ENCODE assay signal across 8 cellular contexts in the genomic region with DNA sequence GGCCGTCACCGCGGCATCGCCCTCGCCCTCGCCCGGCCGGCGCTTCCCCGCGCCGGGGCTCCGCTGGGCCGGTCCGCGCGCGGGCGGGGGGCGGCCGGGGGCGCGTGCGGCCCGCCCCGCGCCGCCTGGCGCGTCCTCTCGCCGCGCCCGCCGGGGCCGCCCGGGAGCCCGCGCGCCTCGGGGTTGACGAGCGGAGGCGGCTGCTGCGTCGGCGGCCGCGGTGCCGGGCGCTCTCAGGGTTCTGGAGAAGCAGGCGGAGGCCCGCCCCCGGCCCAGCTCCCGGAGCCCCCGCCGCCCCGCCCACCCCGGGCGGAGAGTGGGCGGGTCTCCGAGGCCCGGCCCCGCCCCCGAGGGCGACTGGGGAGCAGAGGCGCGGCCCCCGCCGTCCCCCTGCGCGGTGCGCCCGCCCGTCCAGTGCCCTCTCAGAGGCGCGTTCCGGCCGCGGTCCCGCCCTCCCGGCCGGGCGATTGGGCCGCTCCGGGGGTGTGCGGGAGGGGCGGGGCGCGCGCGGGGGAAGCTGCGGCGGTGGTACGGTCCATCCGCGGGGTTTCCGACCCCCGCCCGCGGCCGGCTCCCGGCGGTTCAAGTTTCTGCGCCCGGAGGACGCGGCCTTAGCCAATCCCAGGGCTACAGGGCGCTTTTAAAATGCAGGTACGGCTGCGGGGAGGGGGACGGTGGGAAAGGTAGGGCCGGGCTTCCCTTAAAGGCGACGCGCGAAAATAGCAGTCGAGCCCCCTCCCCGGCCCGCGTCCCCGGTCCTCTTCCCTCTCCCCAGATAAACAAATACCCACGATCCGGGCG. TPM values are rescaled to one million over a fixed set of nuclear protein-coding genes. Genes with fewer than 3 reads are reported as not detected.
DNase-seq lines count a peak whose midpoint lies in the region; ATAC-seq, FAIRE-seq and TF ChIP-seq lines count a peak whose summit lies in the region.

TSS of gene CCDC85C (minus strand) at position 243 of the 801 bp plus-strand sequence. CDS start 248 bp downstream, outside the sequence.

- no peaks in the 10 kb centered on the region for H3K9me3 ChIP-seq in kidney (ENCODE audit: control insufficient read depth in 1 of 2, low read length in 2 of 2)

- intact Hi-C loops in activated CD4-positive, alpha-beta T cell treated with anti-CD3 and anti-CD28 coated beads for 36 hours (cut with DNase I, micrococcal nuclease), result loop anchor here (1.0 to 5.0 kb wide), 8 partner anchors 80 to 771 kb away; partner anchors contain the start of genes CYP46A1 (in 2 of the 2), CCNK (in 1 of the 2), EML1 (in 1 of the 2) and EVL (in 1 of the 2)
- intact Hi-C loops in kidney (cut with DNase I), result no loop called here

- no peaks in the 10 kb centered on the region for H3K9me3 Mint-ChIP-seq in activated CD4-positive, alpha-beta T cell treated with anti-CD3 and anti-CD28 coated beads for 36 hours (ENCODE audit: low read depth)

- H3K36me3 Mint-ChIP-seq in activated CD4-positive, alpha-beta T cell treated with anti-CD3 and anti-CD28 coated beads for 36 hours (ENCODE audit: low read depth), result no peaks in the 10 kb centered on the region

- peak; percentile 87 for ATAC-seq in GM19023 (IDR thresholded peaks at IDR 0.05; ENCODE audit: unreplicated experiment)
- peak; percentile 81 for ATAC-seq in HG03196 (IDR thresholded peaks at IDR 0.05; ENCODE audit: unreplicated experiment)
- ATAC-seq in activated CD4-positive, alpha-beta T cell treated with anti-CD3 and anti-CD28 coated beads for 36 hours, result peak; percentile 94

- H3K27ac ChIP-seq in kidney (ENCODE audit: low read depth in 2 of 2, low read length in 2 of 2), result peak within 1 kb of the TSS; percentile 74 to 78

- peaks cover 19 to 29% of the 10 kb centered on the region in 2 donors for H3K4me1 ChIP-seq in kidney (ENCODE audit: control insufficient read depth in 1 of 2, insufficient read depth in 1 of 2, low read depth in 1 of 2, low read length in 2 of 2)

- peak within 1 kb of the TSS; percentile 72 for H3K27ac Mint-ChIP-seq in activated CD4-positive, alpha-beta T cell treated with anti-CD3 and anti-CD28 coated beads for 36 hours

- peak within 1 kb of the TSS; percentile 72 for H3K4me3 Mint-ChIP-seq in activated CD4-positive, alpha-beta T cell treated with anti-CD3 and anti-CD28 coated beads for 36 hours

- DNase-seq in AG08395 (ENCODE audit: low spot score) (peak; percentile 99), NCI-H345 treated with DMSO at 0.1 percent for 48 hours (lab: John Stamatoyannopoulos, UW; ENCODE audit: unreplicated experiment) (peak; percentile 99), choroid plexus epithelial cell (ENCODE audit: low read depth) (peak; percentile 96), kidney (peak; percentile 99)
- peak; percentile 96 for DNase-seq in activated CD4-positive, alpha-beta T cell treated with anti-CD3 and anti-CD28 coated beads for 36 hours
- DNase-seq in stimulated activated CD4-positive, alpha-beta T cell treated with anti-CD3 and anti-CD28 coated beads, Interleukin-12 subunit alpha, Interleukin-12 subunit beta, amount 100 ng/mL, for 48 hours (ENCODE audit: low read depth in 2 of 3, low spot score in 1 of 3), result peak; percentile 84 to 90 (median 84)

- H3K36me3 ChIP-seq in kidney (ENCODE audit: control insufficient read depth in 1 of 2, insufficient read depth in 2 of 2, low read length in 2 of 2), result no peaks in the 10 kb centered on the region

- H3K4me3 ChIP-seq in choroid plexus epithelial cell (ENCODE audit: low read depth, low read length), result peak within 1 kb of the TSS; percentile 65
- H3K4me3 ChIP-seq in kidney (ENCODE audit: low read length in 2 of 2), result peak within 1 kb of the TSS; percentile 67 to 76

- peaks cover 2% of the 10 kb centered on the region for H3K27me3 Mint-ChIP-seq in activated CD4-positive, alpha-beta T cell treated with anti-CD3 and anti-CD28 coated beads for 36 hours

- CTCF ChIA-PET in activated CD4-positive, alpha-beta T cell treated with anti-CD3 and anti-CD28 coated beads for 36 hours (lab: Charles Lee), result interaction anchor here (0.5 kb wide), 1 partner anchor 13 kb away, joined by 3 read pairs; no protein-coding TSS in a partner anchor

- peak within 1 kb of the TSS in 1 of 2 donors; percentile 40 for H3K9ac ChIP-seq in kidney (ENCODE audit: low read length in 2 of 2)

- FAIRE-seq in kidney (lab: Jason Lieb, UNC), result no peak

- TF ChIP-seq CTCF in choroid plexus epithelial cell (conservative IDR thresholded peaks at IDR 0.05; ENCODE audit: low read depth, low read length), result no peak
- peak; percentile 4 for TF ChIP-seq CTCF in kidney (IDR thresholded peaks at IDR 0.05; ENCODE audit: borderline replicate concordance, extremely low read depth, insufficient read depth)

- peaks cover 27% of the 10 kb centered on the region for H3K4me1 Mint-ChIP-seq in activated CD4-positive, alpha-beta T cell treated with anti-CD3 and anti-CD28 coated beads for 36 hours

- POLR2A ChIA-PET in activated CD4-positive, alpha-beta T cell treated with anti-CD3 and anti-CD28 coated beads for 36 hours (lab: Charles Lee), result interaction anchor here (0.6 kb wide), 1 partner anchor 30 kb away, joined by 4 read pairs; no protein-coding TSS in a partner anchor

RNA-seq across cellular contexts. Expression of gene CCDC85C, which starts in this region (rescaled TPM):
- 1 to 10 TPM; 6.1 to 6.2 TPM for total RNA-seq in activated CD4-positive, alpha-beta T cell treated with anti-CD3 and anti-CD28 coated beads for 36 hours
- total RNA-seq in kidney, result 21.4 TPM
- 14.7 TPM for polyA plus RNA-seq in kidney (ENCODE audit: insufficient read depth, low read depth, low replicate concordance)

Comparison
In these comparisons a context has a peak if more than half of its experiments do, and no peak if none do; other contexts are left out.
1. Peak in every context shown above with its lines: DNase-seq, ATAC-seq, H3K4me3 ChIP-seq and H3K27ac ChIP-seq.